ENCODE assay signal across 8 cellular contexts in genomic region chr9:126516561-126516935, GRCh38.
DNase-seq lines count a peak whose midpoint lies in the region; ATAC-seq and TF ChIP-seq lines count a peak whose summit lies in the region.

No MANE protein-coding gene starts in this region.

- CTCF ChIA-PET in activated CD4-positive, alpha-beta T cell treated with anti-CD3 and anti-CD28 coated beads for 36 hours (lab: Charles Lee): interaction anchor here (0.6 to 1.3 kb wide), 6 partner anchors 14 to 1387 kb away, joined by 3 to 4 read pairs (median 3); no protein-coding TSS in a partner anchor
- CTCF ChIA-PET in activated CD4-positive, alpha-beta memory T cell treated with anti-CD3 and anti-CD28 coated beads for 36 hours (lab: Charles Lee): interaction anchor here (2.2 to 12.5 kb wide), 4 partner anchors 15 to 39 kb away, joined by 12 to 111 read pairs (median 14); no protein-coding TSS in a partner anchor

- peaks cover 34% of the 10 kb centered on the region for H3K4me1 Mint-ChIP-seq in activated CD4-positive, alpha-beta T cell treated with anti-CD3 and anti-CD28 coated beads for 36 hours
- peaks cover 42% of the 10 kb centered on the region for H3K4me1 Mint-ChIP-seq in activated CD4-positive, alpha-beta memory T cell treated with anti-CD3 and anti-CD28 coated beads for 36 hours (ENCODE audit: low read depth)
- H3K4me1 Mint-ChIP-seq in stimulated activated memory B cell treated with anti-CD40 and anti-IgM and Interleukin-4, amounts not matched to agents 10 μg/mL and 1 μg/mL and 100 μg/mL, for 72 hours: peaks cover 25% of the 10 kb centered on the region

- TF ChIP-seq CTCF in fibroblast of the aortic adventitia (IDR thresholded peaks at IDR 0.05; ENCODE audit: insufficient read depth, low read length): no peak

- POLR2A ChIA-PET in activated CD4-positive, alpha-beta T cell treated with anti-CD3 and anti-CD28 coated beads for 36 hours (lab: Charles Lee): interaction anchor here (0.6 kb wide), 1 partner anchor 181 kb away, joined by 3 read pairs; no protein-coding TSS in a partner anchor
- POLR2A ChIA-PET in activated CD4-positive, alpha-beta memory T cell treated with anti-CD3 and anti-CD28 coated beads for 36 hours (lab: Charles Lee): interaction anchor here (0.8 to 1.0 kb wide), 2 partner anchors 15 to 45 kb away, joined by 3 to 6 read pairs; no protein-coding TSS in a partner anchor

- peaks cover 62% of the 10 kb centered on the region for H3K27me3 Mint-ChIP-seq in activated CD4-positive, alpha-beta T cell treated with anti-CD3 and anti-CD28 coated beads for 36 hours
- H3K27me3 Mint-ChIP-seq in activated CD4-positive, alpha-beta memory T cell treated with anti-CD3 and anti-CD28 coated beads for 36 hours: peaks cover 58% of the 10 kb centered on the region
- H3K27me3 Mint-ChIP-seq in stimulated activated memory B cell treated with anti-CD40 and anti-IgM and Interleukin-4, amounts not matched to agents 10 μg/mL and 1 μg/mL and 100 μg/mL, for 72 hours: peaks cover 47% of the 10 kb centered on the region

- ATAC-seq in activated CD4-positive, alpha-beta T cell treated with anti-CD3 and anti-CD28 coated beads for 36 hours: no peak
- ATAC-seq in stimulated activated memory B cell treated with anti-CD40 and anti-IgM and Interleukin-4, amounts not matched to agents 10 μg/mL and 1 μg/mL and 100 μg/mL, for 72 hours: no peak

- no peaks in the 10 kb centered on the region for H3K36me3 Mint-ChIP-seq in activated CD4-positive, alpha-beta T cell treated with anti-CD3 and anti-CD28 coated beads for 36 hours (ENCODE audit: low read depth)
- no peaks in the 10 kb centered on the region for H3K36me3 Mint-ChIP-seq in activated CD4-positive, alpha-beta memory T cell treated with anti-CD3 and anti-CD28 coated beads for 36 hours
- no peaks in the 10 kb centered on the region for H3K36me3 Mint-ChIP-seq in stimulated activated memory B cell treated with anti-CD40 and anti-IgM and Interleukin-4, amounts not matched to agents 10 μg/mL and 1 μg/mL and 100 μg/mL, for 72 hours

- intact Hi-C loops in activated CD4-positive, alpha-beta T cell treated with anti-CD3 and anti-CD28 coated beads for 36 hours (cut with DNase I, micrococcal nuclease): loop anchor here (2.0 to 10.0 kb wide), 5 partner anchors 41 to 996 kb away; partner anchors contain the start of genes PBX3 (in 1 of the 2) and ZBTB43 (in 1 of the 2)
- intact Hi-C loops in activated CD4-positive, alpha-beta memory T cell treated with anti-CD3 and anti-CD28 coated beads for 36 hours (cut with micrococcal nuclease): loop anchor here (2.0 to 10.0 kb wide), 4 partner anchors 41 to 992 kb away; no protein-coding TSS in a partner anchor

- H3K27ac Mint-ChIP-seq in activated CD4-positive, alpha-beta T cell treated with anti-CD3 and anti-CD28 coated beads for 36 hours: peak overlapping the region; percentile 66
- H3K27ac Mint-ChIP-seq in activated CD4-positive, alpha-beta memory T cell treated with anti-CD3 and anti-CD28 coated beads for 36 hours: no peak overlapping the region
- H3K27ac Mint-ChIP-seq in stimulated activated memory B cell treated with anti-CD40 and anti-IgM and Interleukin-4, amounts not matched to agents 10 μg/mL and 1 μg/mL and 100 μg/mL, for 72 hours: peak overlapping the region; percentile 86

- peak overlapping the region; percentile 61 for H3K4me3 Mint-ChIP-seq in activated CD4-positive, alpha-beta T cell treated with anti-CD3 and anti-CD28 coated beads for 36 hours
- peak overlapping the region; percentile 62 for H3K4me3 Mint-ChIP-seq in activated CD4-positive, alpha-beta memory T cell treated with anti-CD3 and anti-CD28 coated beads for 36 hours
- peak overlapping the region; percentile 80 for H3K4me3 Mint-ChIP-seq in stimulated activated memory B cell treated with anti-CD40 and anti-IgM and Interleukin-4, amounts not matched to agents 10 μg/mL and 1 μg/mL and 100 μg/mL, for 72 hours

- DNase-seq in activated CD4-positive, alpha-beta T cell treated with anti-CD3 and anti-CD28 coated beads for 36 hours: no peak
- DNase-seq in activated CD4-positive, alpha-beta T cell treated with anti-CD3 and anti-CD28 coated beads, Interleukin-2, amount 50 U/mL, for 1 hour: no peak
- DNase-seq in activated CD4-positive, alpha-beta memory T cell treated with anti-CD3 and anti-CD28 coated beads for 36 hours: peak; percentile 20
- DNase-seq in fibroblast of the aortic adventitia (ENCODE audit: low read depth) (no peak), AG08396 (ENCODE audit: low spot score) (no peak), cerebellar nuclear complex (lab: John Stamatoyannopoulos, UW) (no peak), NCI-H128 (lab: John Stamatoyannopoulos, UW; ENCODE audit: unreplicated experiment) (no peak)

- peak overlapping the region; percentile 66 for H3K4me3 ChIP-seq in fibroblast of the aortic adventitia (ENCODE audit: low read depth, low read length)

- H3K9me3 Mint-ChIP-seq in activated CD4-positive, alpha-beta T cell treated with anti-CD3 and anti-CD28 coated beads for 36 hours (ENCODE audit: low read depth): no peaks in the 10 kb centered on the region
- H3K9me3 Mint-ChIP-seq in activated CD4-positive, alpha-beta memory T cell treated with anti-CD3 and anti-CD28 coated beads for 36 hours: no peaks in the 10 kb centered on the region
- no peaks in the 10 kb centered on the region for H3K9me3 Mint-ChIP-seq in stimulated activated memory B cell treated with anti-CD40 and anti-IgM and Interleukin-4, amounts not matched to agents 10 μg/mL and 1 μg/mL and 100 μg/mL, for 72 hours
